ENCODE assay signal across 8 cellular contexts in genomic region chr20:63625771-63626423, GRCh38. TPM values are rescaled to one million over a fixed set of nuclear protein-coding genes. Genes with fewer than 3 reads are reported as not detected.
A peak's percentile ranks its signal among the peaks of the same experiment; 100 is the strongest.
DNase-seq lines count a peak whose midpoint lies in the region; ATAC-seq and TF ChIP-seq lines count a peak whose summit lies in the region.

No MANE protein-coding gene starts in this region.

- no peaks in the 10 kb centered on the region for H3K9me3 Mint-ChIP-seq in H9

- POLR2A ChIA-PET in BJ (lab: Charles Lee), result no interaction called here

- no peak overlapping the region for H4K8ac ChIP-seq in H9 (replicated peaks; ENCODE audit: insufficient read length, low read depth, low read length)

- ATAC-seq in GM21447 (IDR thresholded peaks at IDR 0.05; ENCODE audit: unreplicated experiment), result no peak

- CTCF ChIA-PET in BJ (lab: Yijun Ruan, JAX), result no interaction called here

- H3K9ac ChIP-seq in H9 (ENCODE audit: extremely low read depth, insufficient read length, low read length) (peak overlapping the region; percentile 65), fibroblast of lung (ENCODE audit: insufficient read depth, low read length) (peak overlapping the region; percentile 96)

- H3K36me3 ChIP-seq in BJ (ENCODE audit: control insufficient read depth, insufficient read depth, low read length) (no peaks in the 10 kb centered on the region), fibroblast of lung (ENCODE audit: control insufficient read depth, insufficient read depth, low read length) (no peaks in the 10 kb centered on the region), ovary (no peaks in the 10 kb centered on the region)

- peaks cover under 1% of the 10 kb centered on the region; the same call in 1 of the 2 replicates for H3K27me3 Mint-ChIP-seq in H9 (ENCODE audit: low read depth)

- intact Hi-C loops in ovary (cut with DNase I), result no loop called here

- no peak overlapping the region for H3K56ac ChIP-seq in H9 (ENCODE audit: insufficient read length, low read depth, low read length)

- no peaks in the 10 kb centered on the region for H4K20me1 ChIP-seq in H9 (ENCODE audit: control insufficient read depth, insufficient read depth, insufficient read length)
- no peaks in the 10 kb centered on the region for H4K20me1 ChIP-seq in fibroblast of lung (ENCODE audit: control insufficient read depth, extremely low read depth, insufficient read depth, low read length)

- H3K4me3 ChIP-seq in BJ (ENCODE audit: low read depth, low read length), result peak overlapping the region; percentile 95
- H3K4me3 ChIP-seq in fibroblast of lung (replicated peaks in 1 of 4; ENCODE audit: control extremely low read depth in 1 of 4, insufficient read depth in 1 of 4, low read depth in 3 of 4, low read length in 4 of 4), result peak overlapping the region; percentile 74 to 94 (median 83)
- peak overlapping the region; percentile 82 for H3K4me3 ChIP-seq in ovary

- H3K4me2 ChIP-seq in H9 (ENCODE audit: insufficient read depth, insufficient read length, low read length) (peak overlapping the region; percentile 66), fibroblast of lung (ENCODE audit: extremely low read depth, insufficient read depth, low read length) (peak overlapping the region; percentile 88)

- peak overlapping the region; percentile 99 for H3K4ac ChIP-seq in H9 (ENCODE audit: low read depth, low read length)

- peaks cover 20 to 23% of the 10 kb centered on the region in 2 experiments for H3K4me1 Mint-ChIP-seq in H9

- peak overlapping the region; percentile 97 for H3K14ac ChIP-seq in H9 (ENCODE audit: insufficient read depth, low read length)

- DNase-seq in BJ (ENCODE audit: low read depth) (no peak), H9 (no peak), fibroblast of lung (ENCODE audit: low read depth in 2 of 2) (peak; percentile 15 to 51), ovary (peak in 4 of 5 donors; percentile 44 to 66 (median 64)), NCI-H1048 (lab: John Stamatoyannopoulos, UW) (no peak), NCI-H2227 treated with DMSO at 0.1 percent for 48 hours (lab: John Stamatoyannopoulos, UW) (no peak)
- peak; percentile 75 for DNase-seq in activated CD8-positive, alpha-beta memory T cell treated with anti-CD3 and anti-CD28 coated beads, Interleukin-2, amount 50 U/mL, for 48 hours

- no peak overlapping the region for H2AK5ac ChIP-seq in H9 (ENCODE audit: insufficient read length, low read length)

- H3K4me3 Mint-ChIP-seq in H9, result peak overlapping the region; percentile 56 to 78

- TF ChIP-seq CTCF in BJ (IDR thresholded peaks at IDR 0.05; ENCODE audit: insufficient read depth, low read depth, low read length) (no peak), H9 (conservative IDR thresholded peaks at IDR 0.05) (no peak), fibroblast of lung (conservative IDR thresholded peaks at IDR 0.05 in 1 of 2, IDR thresholded peaks at IDR 0.05 in 1 of 2; ENCODE audit: low read depth in 1 of 2, low read length in 2 of 2) (no peak), ovary (IDR thresholded peaks at IDR 0.05) (no peak)

- peak overlapping the region; percentile 86 for H3K18ac ChIP-seq in H9 (ENCODE audit: insufficient read length, low read depth, low read length)

- H2BK15ac ChIP-seq in H9 (ENCODE audit: low read depth, low read length), result no peak overlapping the region; the same call in 1 of the 2 replicates

- H3K23ac ChIP-seq in H9 (ENCODE audit: insufficient read length, low read depth, low read length), result no peak overlapping the region

- no peak for TF ChIP-seq EP300 in ovary (IDR thresholded peaks at IDR 0.05)

- no peak overlapping the region for H2BK12ac ChIP-seq in H9 (ENCODE audit: insufficient read length, low read depth, low read length)

- H3K9me3 ChIP-seq in H9 (ENCODE audit: control insufficient read depth, low read depth, low read length), result no peaks in the 10 kb centered on the region
- no peaks in the 10 kb centered on the region for H3K9me3 ChIP-seq in fibroblast of lung (ENCODE audit: control insufficient read depth, insufficient read depth, low read depth, low read length)
- no peaks in the 10 kb centered on the region for H3K9me3 ChIP-seq in ovary

- peak overlapping the region; percentile 19 to 82 (median 81); a peak in 3 of 7 replicates for H3K27ac Mint-ChIP-seq in H9

- H3K4me1 ChIP-seq in H9 (ENCODE audit: insufficient read depth, low read length) (no peaks in the 10 kb centered on the region; the same call in 1 of the 2 replicates), fibroblast of lung (ENCODE audit: control insufficient read depth, extremely low read depth, insufficient read depth, low read length) (no peaks in the 10 kb centered on the region), ovary (ENCODE audit: insufficient read depth) (peaks cover 3% of the 10 kb centered on the region)

- no peak overlapping the region for H2AFZ ChIP-seq in H9 (ENCODE audit: low read length)
- no peak overlapping the region for H2AFZ ChIP-seq in fibroblast of lung (ENCODE audit: low read length)

- peaks cover 3% of the 10 kb centered on the region; the same call in 1 of the 2 replicates for H3K79me2 ChIP-seq in H9 (ENCODE audit: insufficient read depth, low read length)
- H3K79me2 ChIP-seq in fibroblast of lung (ENCODE audit: control insufficient read depth, insufficient read depth, low read length), result peaks cover 49% of the 10 kb centered on the region

- no peaks in the 10 kb centered on the region for H3K27me3 ChIP-seq in BJ (ENCODE audit: control insufficient read depth, insufficient read depth, low read length)
- no peaks in the 10 kb centered on the region for H3K27me3 ChIP-seq in H9 (ENCODE audit: insufficient read depth, low read length)
- no peaks in the 10 kb centered on the region for H3K27me3 ChIP-seq in fibroblast of lung (ENCODE audit: control insufficient read depth, insufficient read depth, low read length)
- H3K27me3 ChIP-seq in ovary, result no peaks in the 10 kb centered on the region

- peaks cover 0 to 7% (median 0%) of the 10 kb centered on the region in 3 experiments; a peak in 4 of 7 replicates for H3K36me3 Mint-ChIP-seq in H9 (ENCODE audit: insufficient read depth in 1 of 3, low read depth in 3 of 3)

- H3K27ac ChIP-seq in H9 (ENCODE audit: insufficient read length, low read depth, low read length) (no peak overlapping the region), fibroblast of lung (ENCODE audit: insufficient read depth, low read length) (peak overlapping the region; percentile 97), ovary (peak overlapping the region; percentile 89 to 93)

- no peak overlapping the region for H4K5ac ChIP-seq in H9 (ENCODE audit: insufficient read length, low read depth, low read length)

- H4K91ac ChIP-seq in H9 (ENCODE audit: insufficient read length, low read depth, low read length), result peak overlapping the region; percentile 96

- H2BK5ac ChIP-seq in H9 (ENCODE audit: insufficient read length, low read length), result no peak overlapping the region

- TF ChIP-seq POLR2A in ovary (IDR thresholded peaks at IDR 0.05), result no peak

- no peak overlapping the region for H2BK120ac ChIP-seq in H9 (ENCODE audit: low read depth, low read length, poor library complexity, severe bottlenecking)

- no peaks in the 10 kb centered on the region for H3K79me1 ChIP-seq in H9 (ENCODE audit: insufficient read depth, low read depth, low read length, poor library complexity, severe bottlenecking)

- no CpG with 5 or more reads among the region's 36 CpGs for WGBS in H9 (ENCODE audit: extremely low coverage, insufficient read length, low lambda C conversion rate)
- WGBS in ovary, 3 donors, result 7 to 13% (median 11%) methylated on average over 20 to 34 of the region's 36 CpGs

- H3T11ph ChIP-seq in H9 (ENCODE audit: low read length), result no peak overlapping the region

- peaks cover 10% of the 10 kb centered on the region for H3K23me2 ChIP-seq in H9 (ENCODE audit: insufficient read length, low read depth, low read length, poor library complexity, severe bottlenecking)

- no peak overlapping the region for H2BK20ac ChIP-seq in H9 (ENCODE audit: low read depth, low read length, poor library complexity, severe bottlenecking)

RNA-seq across cellular contexts. Expression of gene GMEB2, which starts 1.0 kb away (rescaled TPM):
- 5.2 and 7.4 TPM in 2 replicates for polyA plus RNA-seq in BJ (2011; rRNA removed)
- polyA minus RNA-seq in BJ (2011; rRNA and poly(A)+ RNA removed), result 4.4 and 5.2 TPM in 2 replicates
- total RNA-seq in H9 (2021), result 14.3 and 14.8 TPM in 2 replicates
- 7.4 and 10.9 TPM in 2 replicates for total RNA-seq in fibroblast of lung
- polyA plus RNA-seq in fibroblast of lung, result 6.3 and 7.9 TPM in 2 replicates
- 7.2 and 8.5 TPM in 2 replicates for polyA plus RNA-seq in fibroblast of lung (2012)
- 9.4 and 10.5 TPM in 2 replicates for polyA minus RNA-seq in fibroblast of lung (ENCODE audit: low replicate concordance)
- 10 to 100 TPM in 3 of 7 donors, 1 to 10 TPM in 4; 9.1 to 14.7 (median 9.7) TPM for total RNA-seq in ovary
- polyA plus RNA-seq in ovary, result 1 to 10 TPM; 4.1 to 8.6 TPM

RNA-seq across cellular contexts. Expression of gene STMN3, which starts 27.3 kb away (rescaled TPM):
- polyA plus RNA-seq in BJ (2011; rRNA removed), result 9.7 and 12.7 TPM in 2 replicates
- 4.4 and 4.8 TPM in 2 replicates for polyA minus RNA-seq in BJ (2011; rRNA and poly(A)+ RNA removed)
- total RNA-seq in H9 (2021), result 54.0 and 58.4 TPM in 2 replicates
- 16.4 and 34.3 TPM in 2 replicates for total RNA-seq in fibroblast of lung
- 3.7 and 27.4 TPM in 2 replicates for polyA plus RNA-seq in fibroblast of lung
- polyA plus RNA-seq in fibroblast of lung (2012), result 6.8 and 60.2 TPM in 2 replicates
- polyA minus RNA-seq in fibroblast of lung (ENCODE audit: low replicate concordance), result 10.4 and 96.0 TPM in 2 replicates
- total RNA-seq in ovary, result 10 to 100 TPM; 17.3 to 91.1 (median 58.7) TPM
- 10 to 100 TPM in 1 of 2 donors, 1 to 10 TPM in 1; 7.4 to 62.1 TPM for polyA plus RNA-seq in ovary

RNA-seq across cellular contexts. Expression of gene RTEL1, which starts 32.2 kb away (rescaled TPM):
- polyA plus RNA-seq in BJ (2011; rRNA removed) (13.6 and 18.3 TPM in 2 replicates), fibroblast of lung (4.7 and 11.5 TPM in 2 replicates), ovary (10 to 100 TPM in 1 of 2 donors, 1 to 10 TPM in 1; 6.2 to 11.9 TPM)
- polyA minus RNA-seq in BJ (2011; rRNA and poly(A)+ RNA removed), result 18.6 and 27.2 TPM in 2 replicates
- total RNA-seq in H9 (2021) (33.4 and 36.5 TPM in 2 replicates), fibroblast of lung (8.5 and 12.4 TPM in 2 replicates), ovary (10 to 100 TPM; 17.0 to 44.2 (median 24.1) TPM)
- polyA plus RNA-seq in fibroblast of lung (2012), result 7.0 and 13.8 TPM in 2 replicates
- polyA minus RNA-seq in fibroblast of lung (ENCODE audit: low replicate concordance), result 20.4 and 77.8 TPM in 2 replicates

RNA-seq across cellular contexts. Expression of gene HELZ2, which starts 51.9 kb away (rescaled TPM):
- polyA plus RNA-seq in BJ (2011; rRNA removed), result 4.3 and 7.9 TPM in 2 replicates
- polyA minus RNA-seq in BJ (2011; rRNA and poly(A)+ RNA removed), result 12.8 and 15.2 TPM in 2 replicates
- total RNA-seq in H9 (2021), result 27.9 and 29.3 TPM in 2 replicates
- total RNA-seq in fibroblast of lung, result 40.6 and 47.6 TPM in 2 replicates
- 3.3 and 6.2 TPM in 2 replicates for polyA plus RNA-seq in fibroblast of lung
- polyA plus RNA-seq in fibroblast of lung (2012), result 9.7 and 15.1 TPM in 2 replicates
- polyA minus RNA-seq in fibroblast of lung (ENCODE audit: low replicate concordance), result 35.0 and 50.3 TPM in 2 replicates
- 10 to 100 TPM in 6 of 7 donors, 1 to 10 TPM in 1; 9.4 to 19.6 (median 17.6) TPM for total RNA-seq in ovary
- 10 to 100 TPM in 1 of 2 donors, 1 to 10 TPM in 1; 1.8 to 10.5 TPM for polyA plus RNA-seq in ovary

Comparison
In these comparisons a context has a peak if more than half of its experiments do, and no peak if none do; other contexts are left out.
1. DNase-seq: peak in activated CD8-positive, alpha-beta memory T cell treated with anti-CD3 and anti-CD28 coated beads, Interleukin-2, amount 50 U/mL, for 48 hours (single experiment), fibroblast of lung (2 of 2) and ovary (4 of 5); none in BJ (single experiment), H9 (single experiment), NCI-H1048 (single experiment) and NCI-H2227 treated with DMSO at 0.1 percent for 48 hours (single experiment).
2. Peak in every context shown above with its lines, with median percentiles within 50 percentile points of each other: H3K4me3 ChIP-seq.